28 cellular contexts compared by ENCODE assay signal in the genomic region with DNA sequence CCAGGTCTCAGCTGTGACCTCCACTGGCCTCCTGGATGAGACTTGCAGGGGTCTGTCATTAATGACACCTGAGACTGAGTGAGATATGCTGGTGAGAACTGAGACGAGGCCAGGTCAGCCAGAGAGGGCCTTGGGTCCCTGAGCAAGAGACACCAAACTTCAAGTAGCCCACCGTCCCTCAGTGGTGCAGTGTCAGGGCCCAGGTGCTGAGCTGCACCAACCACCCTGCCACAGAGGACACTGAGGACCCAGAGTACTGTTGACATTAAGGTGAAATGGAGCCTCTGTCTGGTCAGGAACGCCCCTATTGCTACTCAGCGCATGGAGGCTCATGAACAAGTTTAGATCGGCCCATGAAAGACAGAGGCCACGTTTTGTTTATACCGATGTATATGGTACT.
"Had no signal": no experiment of that assay in that cellular context is flagged by ENCODE, and none has a peak within 500 bp of the region (broad histone marks: within the 10 kb centered on the region; RNA-seq: fewer than 3 reads in every experiment).

No MANE protein-coding gene starts in this region.

- H3K4me2 ChIP-seq: hepatocyte had no signal

- H3K79me2 ChIP-seq: hepatocyte had no signal

- H3K4me1 Mint-ChIP-seq: endodermal cell had no signal

- H2AFZ ChIP-seq: hepatocyte, parathyroid adenoma had no signal

- H3K27ac ChIP-seq: epithelial cell of prostate, foreskin keratinocyte, gastroesophageal sphincter, heart left ventricle, hepatocyte, left lung, neutrophil, parathyroid adenoma, testis, tibial artery had no signal

- H3K4me3 Mint-ChIP-seq: endodermal cell; naive thymus-derived CD8-positive, alpha-beta T cell; stimulated activated naive B cell treated with anti-CD40 and anti-IgM and Interleukin-4, amounts not matched to agents 10 μg/mL and 1 μg/mL and 100 μg/mL, for 72 hours; stimulated activated naive CD8-positive, alpha-beta T cell treated with anti-CD3 and anti-CD28 coated beads, Interleukin-15, Interleukin-2, amounts not matched to agents 100 ng/mL and 50 ng/mL, for 24 hours; type B pancreatic cell had no signal

- H3K27me3 Mint-ChIP-seq: naive thymus-derived CD8-positive, alpha-beta T cell; progenitor cell of endocrine pancreas; stimulated activated naive B cell treated with anti-CD40 and anti-IgM and Interleukin-4, amounts not matched to agents 10 μg/mL and 1 μg/mL and 100 μg/mL, for 72 hours; stimulated activated naive CD8-positive, alpha-beta T cell treated with anti-CD3 and anti-CD28 coated beads, Interleukin-15, Interleukin-2, amounts not matched to agents 100 ng/mL and 50 ng/mL, for 24 hours; type B pancreatic cell had no signal

- H3K4me1 ChIP-seq: foreskin keratinocyte, heart left ventricle, left lung, parathyroid adenoma, testis, tibial artery, uterus had no signal

- DNase-seq: cerebellar nuclear complex; effector CD8-positive, alpha-beta T cell; foreskin keratinocyte; heart left ventricle; left cardiac atrium; left lung; mesendoderm; midbrain; naive thymus-derived CD8-positive, alpha-beta T cell; right lobe of liver; small intestine; stimulated activated CD4-positive, alpha-beta T cell treated with anti-CD3 and anti-CD28 coated beads, Interleukin-15, amount 100 ng/mL, for 24 hours; stimulated activated CD4-positive, alpha-beta T cell treated with anti-CD3 and anti-CD28 coated beads, Interleukin-2, amount 100 ng/mL, for 48 hours; stimulated activated naive B cell treated with anti-CD40 and anti-IgM and Interleukin-4, amounts not matched to agents 10 μg/mL and 1 μg/mL and 100 μg/mL, for 72 hours; testis; tibial artery; uterus had no signal

- H3K9me3 ChIP-seq: gastroesophageal sphincter, heart left ventricle, left lung, neutrophil, right lobe of liver, testis, tibial artery, uterus had no signal

- H3K9me3 Mint-ChIP-seq: endodermal cell; naive thymus-derived CD8-positive, alpha-beta T cell; stimulated activated naive B cell treated with anti-CD40 and anti-IgM and Interleukin-4, amounts not matched to agents 10 μg/mL and 1 μg/mL and 100 μg/mL, for 72 hours; stimulated activated naive CD8-positive, alpha-beta T cell treated with anti-CD3 and anti-CD28 coated beads, Interleukin-15, Interleukin-2, amounts not matched to agents 100 ng/mL and 50 ng/mL, for 24 hours; type B pancreatic cell had no signal

- H3K27ac Mint-ChIP-seq: endodermal cell; stimulated activated naive CD8-positive, alpha-beta T cell treated with anti-CD3 and anti-CD28 coated beads, Interleukin-15, Interleukin-2, amounts not matched to agents 100 ng/mL and 50 ng/mL, for 24 hours; type B pancreatic cell had no signal

- H3K27me3 ChIP-seq: dorsolateral prefrontal cortex, foreskin keratinocyte, gastroesophageal sphincter, heart left ventricle, hepatocyte, left lung, neutrophil, right lobe of liver, testis, tibial artery, uterus had no signal

- H3K4me3 ChIP-seq: dorsolateral prefrontal cortex, gastroesophageal sphincter, heart left ventricle, hepatocyte, left lung, right lobe of liver, testis, tibial artery, uterus had no signal

- ATAC-seq: esophagus mucosa; gastroesophageal sphincter; heart left ventricle; left cardiac atrium; left lung; naive thymus-derived CD8-positive, alpha-beta T cell; stimulated activated naive B cell treated with anti-CD40 and anti-IgM and Interleukin-4, amounts not matched to agents 10 μg/mL and 1 μg/mL and 100 μg/mL, for 72 hours had no signal

- H3K9ac ChIP-seq: parathyroid adenoma had no signal

- H3K36me3 ChIP-seq: neutrophil, right lobe of liver, uterus had no signal
